In genomic region chr17:17693955-17694228, GRCh38 we compare ENCODE assay signal across 1 cellular context.
TF ChIP-seq lines count a peak whose summit lies in the region.

No MANE protein-coding gene starts in this region.

TF ChIP-seq in HepG2, 621 proteins besides CTCF, POLR2A, EP300 and RAD21 (continued from another document and continues in another):
- TF ChIP-seq, protein P1, sequence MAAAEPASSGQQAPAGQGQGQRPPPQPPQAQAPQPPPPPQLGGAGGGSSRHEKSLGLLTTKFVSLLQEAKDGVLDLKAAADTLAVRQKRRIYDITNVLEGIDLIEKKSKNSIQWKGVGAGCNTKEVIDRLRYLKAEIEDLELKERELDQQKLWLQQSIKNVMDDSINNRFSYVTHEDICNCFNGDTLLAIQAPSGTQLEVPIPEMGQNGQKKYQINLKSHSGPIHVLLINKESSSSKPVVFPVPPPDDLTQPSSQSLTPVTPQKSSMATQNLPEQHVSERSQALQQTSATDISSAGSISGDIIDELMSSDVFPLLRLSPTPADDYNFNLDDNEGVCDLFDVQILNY (CRISPR knock-in tag; conservative IDR thresholded peaks at IDR 0.05) = no peak
- TF ChIP-seq MXD4 (CRISPR knock-in tag; IDR thresholded peaks at IDR 0.05) = 0 out of 2 replicates have a peak, but pooled peaks have one; percentile 5
- no peak for TF ChIP-seq KDM1A (CRISPR knock-in tag; IDR thresholded peaks at IDR 0.05)
- 0 out of 2 replicates have a peak, but pooled peaks have one; percentile 36 for TF ChIP-seq ZFY (CRISPR knock-in tag; IDR thresholded peaks at IDR 0.05)
- TF ChIP-seq KDM5A (IDR thresholded peaks at IDR 0.05; ENCODE audit: borderline replicate concordance, low read length) = no peak
- no peak for TF ChIP-seq ASH2L (IDR thresholded peaks at IDR 0.05; ENCODE audit: insufficient read length, low read depth, low read length)
- peak; percentile 5; the same call in 1 of the 2 replicates for TF ChIP-seq ZNF710 (CRISPR knock-in tag; IDR thresholded peaks at IDR 0.05; ENCODE audit: borderline replicate concordance)
- no peak; the same call in 1 of the 2 replicates for TF ChIP-seq ZBTB20 (CRISPR knock-in tag; IDR thresholded peaks at IDR 0.05; ENCODE audit: borderline replicate concordance, low read depth)
- 0 out of 2 replicates have a peak, but pooled peaks have one; percentile 6 for TF ChIP-seq BCL6 (CRISPR knock-in tag; IDR thresholded peaks at IDR 0.05)
- TF ChIP-seq, protein P2, sequence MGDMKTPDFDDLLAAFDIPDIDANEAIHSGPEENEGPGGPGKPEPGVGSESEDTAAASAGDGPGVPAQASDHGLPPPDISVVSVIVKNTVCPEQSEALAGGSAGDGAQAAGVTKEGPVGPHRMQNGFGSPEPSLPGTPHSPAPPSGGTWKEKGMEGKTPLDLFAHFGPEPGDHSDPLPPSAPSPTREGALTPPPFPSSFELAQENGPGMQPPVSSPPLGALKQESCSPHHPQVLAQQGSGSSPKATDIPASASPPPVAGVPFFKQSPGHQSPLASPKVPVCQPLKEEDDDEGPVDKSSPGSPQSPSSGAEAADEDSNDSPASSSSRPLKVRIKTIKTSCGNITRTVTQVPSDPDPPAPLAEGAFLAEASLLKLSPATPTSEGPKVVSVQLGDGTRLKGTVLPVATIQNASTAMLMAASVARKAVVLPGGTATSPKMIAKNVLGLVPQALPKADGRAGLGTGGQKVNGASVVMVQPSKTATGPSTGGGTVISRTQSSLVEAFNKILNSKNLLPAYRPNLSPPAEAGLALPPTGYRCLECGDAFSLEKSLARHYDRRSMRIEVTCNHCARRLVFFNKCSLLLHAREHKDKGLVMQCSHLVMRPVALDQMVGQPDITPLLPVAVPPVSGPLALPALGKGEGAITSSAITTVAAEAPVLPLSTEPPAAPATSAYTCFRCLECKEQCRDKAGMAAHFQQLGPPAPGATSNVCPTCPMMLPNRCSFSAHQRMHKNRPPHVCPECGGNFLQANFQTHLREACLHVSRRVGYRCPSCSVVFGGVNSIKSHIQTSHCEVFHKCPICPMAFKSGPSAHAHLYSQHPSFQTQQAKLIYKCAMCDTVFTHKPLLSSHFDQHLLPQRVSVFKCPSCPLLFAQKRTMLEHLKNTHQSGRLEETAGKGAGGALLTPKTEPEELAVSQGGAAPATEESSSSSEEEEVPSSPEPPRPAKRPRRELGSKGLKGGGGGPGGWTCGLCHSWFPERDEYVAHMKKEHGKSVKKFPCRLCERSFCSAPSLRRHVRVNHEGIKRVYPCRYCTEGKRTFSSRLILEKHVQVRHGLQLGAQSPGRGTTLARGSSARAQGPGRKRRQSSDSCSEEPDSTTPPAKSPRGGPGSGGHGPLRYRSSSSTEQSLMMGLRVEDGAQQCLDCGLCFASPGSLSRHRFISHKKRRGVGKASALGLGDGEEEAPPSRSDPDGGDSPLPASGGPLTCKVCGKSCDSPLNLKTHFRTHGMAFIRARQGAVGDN (CRISPR knock-in tag; IDR thresholded peaks at IDR 0.05) = no peak
- TF ChIP-seq ATRX (CRISPR knock-in tag; IDR thresholded peaks at IDR 0.05; ENCODE audit: borderline replicate concordance) = no peak
- TF ChIP-seq MTA1 (CRISPR knock-in tag; IDR thresholded peaks at IDR 0.05; ENCODE audit: borderline replicate concordance) = no peak
- no peak for TF ChIP-seq ZNF331 (CRISPR knock-in tag; IDR thresholded peaks at IDR 0.05)
- TF ChIP-seq, protein P3, sequence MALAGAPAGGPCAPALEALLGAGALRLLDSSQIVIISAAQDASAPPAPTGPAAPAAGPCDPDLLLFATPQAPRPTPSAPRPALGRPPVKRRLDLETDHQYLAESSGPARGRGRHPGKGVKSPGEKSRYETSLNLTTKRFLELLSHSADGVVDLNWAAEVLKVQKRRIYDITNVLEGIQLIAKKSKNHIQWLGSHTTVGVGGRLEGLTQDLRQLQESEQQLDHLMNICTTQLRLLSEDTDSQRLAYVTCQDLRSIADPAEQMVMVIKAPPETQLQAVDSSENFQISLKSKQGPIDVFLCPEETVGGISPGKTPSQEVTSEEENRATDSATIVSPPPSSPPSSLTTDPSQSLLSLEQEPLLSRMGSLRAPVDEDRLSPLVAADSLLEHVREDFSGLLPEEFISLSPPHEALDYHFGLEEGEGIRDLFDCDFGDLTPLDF (CRISPR knock-in tag; IDR thresholded peaks at IDR 0.05) = no peak
- TF ChIP-seq KLF12 (CRISPR knock-in tag; IDR thresholded peaks at IDR 0.05; ENCODE audit: borderline replicate concordance) = no peak
- TF ChIP-seq, protein P4, sequence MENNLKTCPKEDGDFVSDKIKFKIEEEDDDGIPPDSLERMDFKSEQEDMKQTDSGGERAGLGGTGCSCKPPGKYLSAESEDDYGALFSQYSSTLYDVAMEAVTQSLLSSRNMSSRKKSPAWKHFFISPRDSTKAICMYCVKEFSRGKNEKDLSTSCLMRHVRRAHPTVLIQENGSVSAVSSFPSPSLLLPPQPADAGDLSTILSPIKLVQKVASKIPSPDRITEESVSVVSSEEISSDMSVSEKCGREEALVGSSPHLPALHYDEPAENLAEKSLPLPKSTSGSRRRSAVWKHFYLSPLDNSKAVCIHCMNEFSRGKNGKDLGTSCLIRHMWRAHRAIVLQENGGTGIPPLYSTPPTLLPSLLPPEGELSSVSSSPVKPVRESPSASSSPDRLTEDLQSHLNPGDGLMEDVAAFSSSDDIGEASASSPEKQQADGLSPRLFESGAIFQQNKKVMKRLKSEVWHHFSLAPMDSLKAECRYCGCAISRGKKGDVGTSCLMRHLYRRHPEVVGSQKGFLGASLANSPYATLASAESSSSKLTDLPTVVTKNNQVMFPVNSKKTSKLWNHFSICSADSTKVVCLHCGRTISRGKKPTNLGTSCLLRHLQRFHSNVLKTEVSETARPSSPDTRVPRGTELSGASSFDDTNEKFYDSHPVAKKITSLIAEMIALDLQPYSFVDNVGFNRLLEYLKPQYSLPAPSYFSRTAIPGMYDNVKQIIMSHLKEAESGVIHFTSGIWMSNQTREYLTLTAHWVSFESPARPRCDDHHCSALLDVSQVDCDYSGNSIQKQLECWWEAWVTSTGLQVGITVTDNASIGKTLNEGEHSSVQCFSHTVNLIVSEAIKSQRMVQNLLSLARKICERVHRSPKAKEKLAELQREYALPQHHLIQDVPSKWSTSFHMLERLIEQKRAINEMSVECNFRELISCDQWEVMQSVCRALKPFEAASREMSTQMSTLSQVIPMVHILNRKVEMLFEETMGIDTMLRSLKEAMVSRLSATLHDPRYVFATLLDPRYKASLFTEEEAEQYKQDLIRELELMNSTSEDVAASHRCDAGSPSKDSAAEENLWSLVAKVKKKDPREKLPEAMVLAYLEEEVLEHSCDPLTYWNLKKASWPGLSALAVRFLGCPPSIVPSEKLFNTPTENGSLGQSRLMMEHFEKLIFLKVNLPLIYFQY (CRISPR knock-in tag; IDR thresholded peaks at IDR 0.05; ENCODE audit: borderline replicate concordance) = no peak
- TF ChIP-seq ELF4 (CRISPR knock-in tag; IDR thresholded peaks at IDR 0.05; ENCODE audit: borderline replicate concordance) = no peak
- no peak for TF ChIP-seq ETV5 (CRISPR knock-in tag; IDR thresholded peaks at IDR 0.05; ENCODE audit: borderline replicate concordance)
- no peak for TF ChIP-seq ZNF230 (CRISPR knock-in tag; IDR thresholded peaks at IDR 0.05)
- no peak; the same call in 1 of the 2 replicates for TF ChIP-seq RFXAP (CRISPR knock-in tag; IDR thresholded peaks at IDR 0.05; ENCODE audit: borderline replicate concordance)
- TF ChIP-seq, protein P5, sequence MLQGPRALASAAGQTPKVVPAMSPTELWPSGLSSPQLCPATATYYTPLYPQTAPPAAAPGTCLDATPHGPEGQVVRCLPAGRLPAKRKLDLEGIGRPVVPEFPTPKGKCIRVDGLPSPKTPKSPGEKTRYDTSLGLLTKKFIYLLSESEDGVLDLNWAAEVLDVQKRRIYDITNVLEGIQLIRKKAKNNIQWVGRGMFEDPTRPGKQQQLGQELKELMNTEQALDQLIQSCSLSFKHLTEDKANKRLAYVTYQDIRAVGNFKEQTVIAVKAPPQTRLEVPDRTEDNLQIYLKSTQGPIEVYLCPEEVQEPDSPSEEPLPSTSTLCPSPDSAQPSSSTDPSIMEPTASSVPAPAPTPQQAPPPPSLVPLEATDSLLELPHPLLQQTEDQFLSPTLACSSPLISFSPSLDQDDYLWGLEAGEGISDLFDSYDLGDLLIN (CRISPR knock-in tag; IDR thresholded peaks at IDR 0.05; ENCODE audit: borderline replicate concordance) = no peak
- TF ChIP-seq YEATS4 (CRISPR knock-in tag; IDR thresholded peaks at IDR 0.05; ENCODE audit: borderline replicate concordance) = 0 out of 2 replicates have a peak, but pooled peaks have one; percentile 16
- no peak for TF ChIP-seq ZNF451 (CRISPR knock-in tag; IDR thresholded peaks at IDR 0.05)
- TF ChIP-seq RERE (CRISPR knock-in tag; IDR thresholded peaks at IDR 0.05; ENCODE audit: low read depth) = no peak
- TF ChIP-seq ARID4A (CRISPR knock-in tag; IDR thresholded peaks at IDR 0.05; ENCODE audit: borderline replicate concordance) = peak; percentile 46; the same call in 1 of the 2 replicates
- TF ChIP-seq SMAD1 (CRISPR knock-in tag; IDR thresholded peaks at IDR 0.05; ENCODE audit: borderline replicate concordance, low read depth) = no peak; the same call in 1 of the 2 replicates
- no peak for TF ChIP-seq KAT2B (IDR thresholded peaks at IDR 0.05; ENCODE audit: borderline replicate concordance, low read depth, low read length)
- TF ChIP-seq NONO (IDR thresholded peaks at IDR 0.05) = no peak
- no peak for TF ChIP-seq NONO (CRISPR knock-in tag; conservative IDR thresholded peaks at IDR 0.05)
- TF ChIP-seq ZNF567 (CRISPR knock-in tag; IDR thresholded peaks at IDR 0.05; ENCODE audit: borderline replicate concordance) = 0 out of 2 replicates have a peak, but pooled peaks have one; percentile 36
- no peak for TF ChIP-seq GABPB1 (CRISPR knock-in tag; IDR thresholded peaks at IDR 0.05)
- TF ChIP-seq ZNF709 (CRISPR knock-in tag; IDR thresholded peaks at IDR 0.05) = no peak
- no peak for TF ChIP-seq CCAR2 (optimal IDR thresholded peaks at IDR 0.05; ENCODE audit: low read depth, low read length)
- no peak for TF ChIP-seq YY1 (IDR thresholded peaks at IDR 0.05; ENCODE audit: insufficient read depth, insufficient replicate concordance, low read depth, low read length)
